In the genomic region with DNA sequence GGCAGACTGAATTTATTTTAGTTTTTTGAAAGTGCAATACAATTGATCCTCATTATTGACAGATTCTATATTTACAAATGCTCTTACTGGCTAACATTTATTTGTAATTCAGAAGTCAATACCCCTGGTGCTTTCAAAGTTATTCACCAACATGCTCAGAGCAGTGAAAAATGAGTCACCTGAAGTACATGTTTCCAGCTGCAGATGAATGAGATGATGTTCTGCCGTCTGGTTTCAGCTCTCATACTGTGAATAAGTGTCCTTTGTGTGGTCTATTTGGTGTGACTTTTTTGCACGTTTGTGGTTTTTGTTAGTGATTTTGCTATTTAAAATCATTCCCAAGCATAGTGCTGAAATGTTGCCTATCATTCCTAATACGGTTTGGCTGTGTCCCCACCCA, we compare ENCODE assay signal across 18 cellular contexts. TPM values are rescaled to one million over a fixed set of nuclear protein-coding genes. Genes with fewer than 3 reads are reported as not detected.
"Had no signal": no experiment of that assay in that cellular context is flagged by ENCODE, and none has a peak within 500 bp of the region (broad histone marks: within the 10 kb centered on the region; RNA-seq: fewer than 3 reads in every experiment).

No MANE protein-coding gene starts in this region.

- H3K36me3 ChIP-seq: adrenal gland, heart left ventricle, ovary, upper lobe of right lung had no signal

- ATAC-seq: activated CD4-positive, alpha-beta T cell treated with anti-CD3 and anti-CD28 coated beads for 36 hours; activated naive CD4-positive, alpha-beta T cell treated with anti-CD3 and anti-CD28 coated beads, Interleukin-2, amount 50 U/mL, for 72 hours; heart left ventricle; naive thymus-derived CD4-positive, alpha-beta T cell; stimulated activated naive B cell treated with anti-CD40 and anti-IgM and Interleukin-4, amounts not matched to agents 10 μg/mL and 1 μg/mL and 100 μg/mL, for 72 hours; upper lobe of right lung; WTC11 had no signal

- FAIRE-seq: TTC549 had no signal

- DNase-seq: activated CD4-positive, alpha-beta T cell treated with anti-CD3 and anti-CD28 coated beads for 36 hours; activated CD4-positive, alpha-beta T cell treated with anti-CD3 and anti-CD28 coated beads, Interleukin-2, amount 50 U/mL, for 48 hours; activated gamma-delta T cell treated with Interleukin-2 at 50 U/mL for 16 hours; adrenal gland; caudate nucleus; dorsolateral prefrontal cortex; foreskin melanocyte; heart left ventricle; kidney glomerular epithelial cell; mesenchymal stem cell; naive thymus-derived CD4-positive, alpha-beta T cell; ovary; stimulated activated naive B cell treated with anti-CD40 and anti-IgM and Interleukin-4, amounts not matched to agents 10 μg/mL and 1 μg/mL and 100 μg/mL, for 72 hours; upper lobe of right lung had no signal

- H3K27me3 ChIP-seq: adrenal gland, dorsolateral prefrontal cortex, heart left ventricle, ovary, upper lobe of right lung had no signal

- H3K4me3 ChIP-seq: adrenal gland, dorsolateral prefrontal cortex, heart left ventricle, ovary, upper lobe of right lung had no signal

RNA-seq across cellular contexts. Expression of gene EYA4, which starts 22.3 kb away (rescaled TPM):
- total RNA-seq: activated CD4-positive, alpha-beta T cell treated with anti-CD3 and anti-CD28 coated beads for 36 hours; activated naive CD4-positive, alpha-beta T cell treated with anti-CD3 and anti-CD28 coated beads, Interleukin-2, amount 50 U/mL, for 72 hours; epithelial cell of proximal tubule; naive thymus-derived CD4-positive, alpha-beta T cell had no signal
- polyA plus RNA-seq: naive thymus-derived CD4-positive, alpha-beta T cell had no signal
